7 cellular contexts compared by ENCODE assay signal in genomic region chr5:98158440-98158839, GRCh38.
"Had no signal": no experiment of that assay in that cellular context is flagged by ENCODE, and none has a peak within 500 bp of the region (broad histone marks: within the 10 kb centered on the region; RNA-seq: fewer than 3 reads in every experiment).

No MANE protein-coding gene starts in this region.

- FAIRE-seq: G401.6, GM12891, GM12892, GM18507, GM19239 had no signal

- DNase-seq: GDM1, GF-D8 had no signal
